28 cellular contexts compared by ENCODE assay signal in the genomic region with DNA sequence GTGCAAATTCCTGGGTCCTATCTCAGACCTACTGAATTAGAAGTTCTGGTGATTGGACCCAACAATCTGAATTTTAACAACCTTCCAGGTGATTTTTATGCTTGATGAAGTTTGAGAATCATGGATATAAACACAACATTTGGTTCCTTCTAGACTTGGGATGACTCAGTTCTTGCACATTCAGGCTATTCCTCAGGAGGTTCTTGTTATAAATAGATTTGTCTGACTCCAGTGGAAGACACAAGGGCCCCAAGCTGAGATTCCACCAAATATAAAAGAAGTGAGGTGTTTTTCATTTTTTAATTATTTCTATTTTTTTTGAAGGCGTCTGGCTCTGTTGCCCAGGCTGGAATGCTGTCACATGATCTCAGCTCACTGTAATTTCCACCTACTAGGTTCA. TPM values are rescaled to one million over a fixed set of nuclear protein-coding genes. Genes with fewer than 3 reads are reported as not detected.
A peak's percentile ranks its signal among the peaks of the same experiment; 100 is the strongest.
DNase-seq lines count a peak whose midpoint lies in the region; ATAC-seq and TF ChIP-seq lines count a peak whose summit lies in the region.
"Had no signal": no experiment of that assay in that cellular context is flagged by ENCODE, and none has a peak within 500 bp of the region (broad histone marks: within the 10 kb centered on the region; RNA-seq: fewer than 3 reads in every experiment).

No MANE protein-coding gene starts in this region.

- no peak overlapping the region for H2BK12ac ChIP-seq in mesenchymal stem cell (ENCODE audit: low read length in 2 of 2)

- H3K18ac ChIP-seq in mesenchymal stem cell (ENCODE audit: low read depth in 1 of 2, low read length in 2 of 2): no peak overlapping the region

- peaks cover 4% of the 10 kb centered on the region for H3K4me1 ChIP-seq in mesenchymal stem cell (ENCODE audit: control insufficient read depth, insufficient read depth, low read depth, low read length)
- H3K4me1 ChIP-seq in heart left ventricle: no peaks in the 10 kb centered on the region
- H3K4me1 ChIP-seq: body of pancreas, transverse colon had no signal

- no peak for ATAC-seq in heart left ventricle
- ATAC-seq: body of pancreas, sciatic nerve had no signal

- DNase-seq in RKO (ENCODE audit: low spot score) (peak; percentile 10), epithelial cell of esophagus (ENCODE audit: low read depth) (peak; percentile 1), mesenchymal stem cell (peak; percentile 2), heart left ventricle (no peak), NCI-H510A (lab: John Stamatoyannopoulos, UW) (no peak), WERI-Rb-1 (no peak)
- no peak for DNase-seq in stimulated activated naive CD4-positive, alpha-beta T cell (lab: John Stamatoyannopoulos, UW)
- DNase-seq: activated CD4-positive, alpha-beta T cell treated with anti-CD3 and anti-CD28 coated beads for 48 hours; activated effector memory CD4-positive, alpha-beta T cell treated with Interleukin-2 at 50 U/mL for 16 hours; activated naive CD8-positive, alpha-beta T cell treated with anti-CD3 and anti-CD28 coated beads for 36 hours; body of pancreas; C1 segment of cervical spinal cord; COR-L47; HCEC 1CT; NCI-H146; NCI-H774; stimulated activated CD4-positive, alpha-beta T cell treated with anti-CD3 and anti-CD28 coated beads, Interleukin-4, amount 100 ng/mL, for 1 hour; transverse colon had no signal

- H2BK120ac ChIP-seq in mesenchymal stem cell (ENCODE audit: low read depth, low read length): no peak overlapping the region

- TF ChIP-seq CTCF in epithelial cell of esophagus (IDR thresholded peaks at IDR 0.05; ENCODE audit: insufficient read depth, low read depth, low read length, missing control alignments) (no peak), heart left ventricle (IDR thresholded peaks at IDR 0.05) (no peak), WERI-Rb-1 (IDR thresholded peaks at IDR 0.05; ENCODE audit: low read depth, low read length) (no peak)

- H3K27me3 ChIP-seq in mesenchymal stem cell (ENCODE audit: control insufficient read depth in 1 of 2, insufficient read depth in 1 of 2, low read length in 2 of 2) (no peaks in the 10 kb centered on the region), heart left ventricle (no peaks in the 10 kb centered on the region), WERI-Rb-1 (ENCODE audit: insufficient read depth, low read depth, severe bottlenecking) (no peaks in the 10 kb centered on the region)
- H3K27me3 ChIP-seq: body of pancreas, transverse colon had no signal

- no peak overlapping the region for H2BK15ac ChIP-seq in mesenchymal stem cell (ENCODE audit: low read depth, poor library complexity, severe bottlenecking)

- no peak overlapping the region for H3K9ac ChIP-seq in mesenchymal stem cell (ENCODE audit: low read length)

- H2BK5ac ChIP-seq in mesenchymal stem cell (ENCODE audit: low read depth, low read length, poor library complexity, severe bottlenecking): no peak overlapping the region

- no peak overlapping the region for H3K4ac ChIP-seq in mesenchymal stem cell (ENCODE audit: low read depth in 1 of 2, low read length in 2 of 2)

- H3K27ac ChIP-seq in mesenchymal stem cell (ENCODE audit: low read length, poor library complexity, severe bottlenecking) (peak overlapping the region; percentile 58), temporal lobe (ENCODE audit: low read depth, low read length) (peak overlapping the region; percentile 10), heart left ventricle (no peak overlapping the region), WERI-Rb-1 (no peak overlapping the region)
- H3K27ac ChIP-seq: body of pancreas, transverse colon had no signal

- H3K4me3 ChIP-seq in epithelial cell of esophagus (ENCODE audit: low read length) (no peak overlapping the region), mesenchymal stem cell (ENCODE audit: insufficient read depth in 1 of 2, low read depth in 1 of 2, low read length in 2 of 2) (no peak overlapping the region), heart left ventricle (no peak overlapping the region), WERI-Rb-1 (ENCODE audit: low read depth, low read length) (no peak overlapping the region)
- H3K4me3 ChIP-seq: body of pancreas, transverse colon had no signal

- WGBS in mesenchymal stem cell: 73% methylated on average over 1 of the region's 1 CpG
- 73 to 80% (median 75%) methylated on average over 1 of the region's 1 CpG for WGBS in heart left ventricle, 4 donors

- TF ChIP-seq POLR2A in heart left ventricle (IDR thresholded peaks at IDR 0.05): no peak

- no peak overlapping the region for H4K8ac ChIP-seq in mesenchymal stem cell (ENCODE audit: low read length)

- H4K91ac ChIP-seq in mesenchymal stem cell (ENCODE audit: low read length): no peak overlapping the region

- H2AFZ ChIP-seq in mesenchymal stem cell (ENCODE audit: low read depth, low read length): no peak overlapping the region

- H3K14ac ChIP-seq in mesenchymal stem cell (ENCODE audit: low read length in 2 of 2): no peak overlapping the region

- intact Hi-C loops in heart left ventricle (cut with DNase I): no loop called here

- H3K4me2 ChIP-seq in mesenchymal stem cell (ENCODE audit: low read length, poor library complexity, severe bottlenecking): no peak overlapping the region

- H2AK5ac ChIP-seq in mesenchymal stem cell (ENCODE audit: low read length, severe bottlenecking): no peak overlapping the region

- H3K23ac ChIP-seq in mesenchymal stem cell (ENCODE audit: low read length in 2 of 2): no peak overlapping the region

- H3K9me3 ChIP-seq in mesenchymal stem cell (ENCODE audit: control insufficient read depth, low read length) (no peaks in the 10 kb centered on the region), heart left ventricle (no peaks in the 10 kb centered on the region), WERI-Rb-1 (ENCODE audit: severe bottlenecking) (no peaks in the 10 kb centered on the region)
- H3K9me3 ChIP-seq: body of pancreas, transverse colon had no signal

- H3K36me3 ChIP-seq in mesenchymal stem cell (ENCODE audit: control insufficient read depth in 1 of 2, insufficient read depth in 2 of 2, low read depth in 1 of 2, low read length in 2 of 2) (no peaks in the 10 kb centered on the region), heart left ventricle (no peaks in the 10 kb centered on the region), WERI-Rb-1 (no peaks in the 10 kb centered on the region)
- H3K36me3 ChIP-seq: transverse colon had no signal

- no peaks in the 10 kb centered on the region for H3K79me1 ChIP-seq in mesenchymal stem cell (replicated peaks; ENCODE audit: low read length, poor library complexity, severe bottlenecking)

RNA-seq across cellular contexts. Expression of gene TAS2R16, which starts 9.4 kb away (rescaled TPM):
- not detected for polyA plus RNA-seq in mesenchymal stem cell (2013, experiment 1 of 2)
- polyA plus RNA-seq in mesenchymal stem cell (2013, experiment 2 of 2): not detected
- total RNA-seq in temporal lobe: not detected
- total RNA-seq in heart left ventricle: not detected
- polyA plus RNA-seq in heart left ventricle: not detected
- total RNA-seq: activated CD8-positive, alpha-beta memory T cell treated with anti-CD3 and anti-CD28 coated beads for 36 hours; activated naive CD8-positive, alpha-beta T cell treated with anti-CD3 and anti-CD28 coated beads for 36 hours; body of pancreas; dermis microvascular lymphatic vessel endothelial cell; fibroblast of lung; G401; glomerular endothelial cell; liver; progenitor cell of endocrine pancreas; sciatic nerve; transverse colon had no signal
- polyA plus RNA-seq: fibroblast of lung, IgD-negative memory B cell, liver had no signal

Comparison
In these comparisons a context has a peak if more than half of its experiments do, and no peak if none do; other contexts are left out.
1. DNase-seq: peak in RKO (single experiment), epithelial cell of esophagus (single experiment) and mesenchymal stem cell (single experiment); none in stimulated activated naive CD4-positive, alpha-beta T cell (0 of 6), heart left ventricle (0 of 5), NCI-H510A (single experiment) and WERI-Rb-1 (single experiment).
2. H3K27ac ChIP-seq: peak in mesenchymal stem cell (single experiment) and temporal lobe (single experiment); none in heart left ventricle (0 of 12) and WERI-Rb-1 (single experiment).